ENCODE assay signal across 19 cellular contexts in genomic region chr16:86344881-86345280, GRCh38.
"Had no signal": no experiment of that assay in that cellular context is flagged by ENCODE, and none has a peak within 500 bp of the region (broad histone marks: within the 10 kb centered on the region; RNA-seq: fewer than 3 reads in every experiment).

No MANE protein-coding gene starts in this region.

- H3K27me3 ChIP-seq: right atrium auricular region had no signal

- H3K9me3 Mint-ChIP-seq: dendritic cell treated with granulocyte-macrophage colony-stimulating factor and Interleukin-4, amounts not matched to agents 40 ng/mL and 50 ng/mL, for 4 days; effector memory CD8-positive, alpha-beta T cell; nephron progenitor cell had no signal

- ATAC-seq: effector memory CD8-positive, alpha-beta T cell; left lung; lower lobe of right lung; naive thymus-derived CD4-positive, alpha-beta T cell had no signal

- H3K4me3 ChIP-seq: heart left ventricle, left lung, lower lobe of right lung, right atrium auricular region, suprapubic skin, tibial nerve had no signal

- H3K27ac ChIP-seq: epithelial cell of prostate, neutrophil, right atrium auricular region, suprapubic skin, tibial nerve had no signal

- H3K36me3 Mint-ChIP-seq: memory B cell; naive thymus-derived CD4-positive, alpha-beta T cell had no signal

- H3K4me1 Mint-ChIP-seq: memory B cell had no signal

- H3K4me3 Mint-ChIP-seq: dendritic cell treated with granulocyte-macrophage colony-stimulating factor and Interleukin-4, amounts not matched to agents 40 ng/mL and 50 ng/mL, for 4 days; effector memory CD8-positive, alpha-beta T cell; memory B cell; naive thymus-derived CD4-positive, alpha-beta T cell; nephron progenitor cell had no signal

- DNase-seq: cerebellar nuclear complex; effector memory CD8-positive, alpha-beta T cell; foreskin melanocyte; heart left ventricle; lower lobe of right lung; midbrain; naive thymus-derived CD4-positive, alpha-beta T cell; nephron progenitor cell; small intestine; stimulated activated CD4-positive, alpha-beta T cell treated with anti-CD3 and anti-CD28 coated beads, Interleukin-12 subunit alpha, Interleukin-12 subunit beta, amount 100 ng/mL, for 4 hours; stimulated activated naive CD4-positive, alpha-beta T cell had no signal

- H3K36me3 ChIP-seq: heart left ventricle, left lung, lower lobe of right lung, neutrophil, right atrium auricular region, suprapubic skin, tibial nerve had no signal

- H3K27ac Mint-ChIP-seq: dendritic cell treated with granulocyte-macrophage colony-stimulating factor and Interleukin-4, amounts not matched to agents 40 ng/mL and 50 ng/mL, for 4 days; effector memory CD8-positive, alpha-beta T cell; memory B cell; naive thymus-derived CD4-positive, alpha-beta T cell; nephron progenitor cell had no signal

- H3K9me3 ChIP-seq: heart left ventricle, left lung, lower lobe of right lung, neutrophil, right atrium auricular region, suprapubic skin, tibial nerve had no signal
